Comparison of ENCODE assay signal across 21 cellular contexts in the genomic region with DNA sequence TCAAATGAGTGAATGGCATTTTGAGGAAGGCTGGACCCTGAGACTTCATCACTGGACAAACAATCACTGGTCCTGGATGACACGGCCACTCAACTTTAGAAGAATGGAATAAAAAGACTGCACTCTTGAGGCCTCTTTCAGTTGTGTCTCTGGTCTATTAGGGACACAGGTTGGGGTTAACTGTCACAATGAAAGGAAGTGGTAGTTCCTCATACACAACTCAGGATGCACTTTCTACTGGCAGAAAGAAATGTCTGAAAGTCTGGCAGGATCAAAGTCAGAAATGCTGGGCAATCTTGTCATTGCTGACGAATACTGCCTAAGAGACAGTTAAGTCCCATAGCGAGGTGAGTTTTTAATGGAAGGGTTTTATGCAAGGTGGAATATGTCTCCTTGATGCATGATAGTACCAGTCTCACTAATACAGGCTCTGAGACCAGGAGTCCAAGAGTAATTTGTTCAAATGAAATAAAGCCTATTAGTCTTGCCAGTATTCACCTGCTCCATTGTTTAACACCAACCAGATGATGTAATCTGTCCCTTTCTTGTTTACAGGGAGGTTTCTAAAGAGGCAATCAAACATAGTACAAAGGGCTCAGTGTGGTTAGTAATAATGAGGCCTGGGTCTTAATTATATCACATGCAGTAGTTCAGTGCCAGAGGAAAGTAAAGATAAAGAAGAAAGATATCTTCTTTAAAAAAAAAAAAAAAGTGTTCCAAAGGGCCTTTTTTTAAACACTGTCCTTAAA. TPM values are rescaled to one million over a fixed set of nuclear protein-coding genes. Genes with fewer than 3 reads are reported as not detected.
DNase-seq lines count a peak whose midpoint lies in the region; ATAC-seq and TF ChIP-seq lines count a peak whose summit lies in the region.
"Had no signal": no experiment of that assay in that cellular context is flagged by ENCODE, and none has a peak within 500 bp of the region (broad histone marks: within the 10 kb centered on the region; RNA-seq: fewer than 3 reads in every experiment).

No MANE protein-coding gene starts in this region.

- H3K27me3 Mint-ChIP-seq in neural progenitor cell (ENCODE audit: insufficient read depth, low read depth) (no peaks in the 10 kb centered on the region), chondrocyte (ENCODE audit: low read depth) (peaks cover 27% of the 10 kb centered on the region)

- H3K9ac ChIP-seq in neural progenitor cell = no peak overlapping the region

- H3K27ac ChIP-seq in neural progenitor cell = peak overlapping the region; percentile 29
- H3K27ac ChIP-seq in body of pancreas = no peak overlapping the region
- H3K27ac ChIP-seq: brain microvascular endothelial cell, coronary artery, heart right ventricle, lower lobe of right lung, stomach had no signal

- peak overlapping the region; percentile 50 for H3K4me2 ChIP-seq in neural progenitor cell
- H3K4me2 ChIP-seq: smooth muscle cell had no signal

- H3K36me3 Mint-ChIP-seq in neural progenitor cell (no peaks in the 10 kb centered on the region), chondrocyte (ENCODE audit: low read depth) (no peaks in the 10 kb centered on the region)
- H3K36me3 Mint-ChIP-seq: activated naive CD8-positive, alpha-beta T cell treated with anti-CD3 and anti-CD28 coated beads, Interleukin-2, amount 10 ng/mL, durations not matched to agents 7 days and 5 days had no signal

- DNase-seq in NCI-H1092 treated with DMSO at 0.1 percent for 48 hours (lab: John Stamatoyannopoulos, UW) (peak; percentile 18), NCI-H1092 (lab: John Stamatoyannopoulos, UW) (no peak), NCI-H1436 treated with DMSO at 0.1 percent for 48 hours (lab: John Stamatoyannopoulos, UW) (peak; percentile 97), NCI-H748 (lab: John Stamatoyannopoulos, UW; ENCODE audit: unreplicated experiment) (peak; percentile 92), neural progenitor cell (ENCODE audit: low spot score) (peak; percentile 61), chondrocyte (ENCODE audit: low spot score) (no peak), body of pancreas (no peak)
- DNase-seq: activated CD4-positive, CD25-positive, alpha-beta regulatory T cell; activated CD8-positive, alpha-beta memory T cell treated with anti-CD3 and anti-CD28 coated beads for 24 hours; activated naive CD8-positive, alpha-beta T cell treated with anti-CD3 and anti-CD28 coated beads, Interleukin-2, amount 10 ng/mL, durations not matched to agents 7 days and 5 days; brain microvascular endothelial cell; Calu3; heart right ventricle; lower lobe of right lung; stimulated activated CD4-positive, alpha-beta T cell treated with anti-CD3 and anti-CD28 coated beads, Interleukin-4, amount 100 ng/mL, for 24 hours; stomach; T-helper 9 cell; trophoblast cell had no signal

- no peak overlapping the region for H3K27ac Mint-ChIP-seq in neural progenitor cell
- no peak overlapping the region for H3K27ac Mint-ChIP-seq in chondrocyte (ENCODE audit: unreplicated experiment)
- H3K27ac Mint-ChIP-seq: activated naive CD8-positive, alpha-beta T cell treated with anti-CD3 and anti-CD28 coated beads, Interleukin-2, amount 10 ng/mL, durations not matched to agents 7 days and 5 days had no signal

- H3K4me1 Mint-ChIP-seq in neural progenitor cell (no peaks in the 10 kb centered on the region), chondrocyte (ENCODE audit: low read depth) (no peaks in the 10 kb centered on the region)
- H3K4me1 Mint-ChIP-seq: activated naive CD8-positive, alpha-beta T cell treated with anti-CD3 and anti-CD28 coated beads, Interleukin-2, amount 10 ng/mL, durations not matched to agents 7 days and 5 days had no signal

- H4K20me1 ChIP-seq in neural progenitor cell (ENCODE audit: low read depth) = no peaks in the 10 kb centered on the region

- intact Hi-C loops in body of pancreas (cut with DNase I) = no loop called here

- H3K9me3 Mint-ChIP-seq in neural progenitor cell = no peaks in the 10 kb centered on the region
- H3K9me3 Mint-ChIP-seq in chondrocyte (ENCODE audit: low read depth) = no peaks in the 10 kb centered on the region
- H3K9me3 Mint-ChIP-seq: activated naive CD8-positive, alpha-beta T cell treated with anti-CD3 and anti-CD28 coated beads, Interleukin-2, amount 10 ng/mL, durations not matched to agents 7 days and 5 days had no signal

- 41 to 50% methylated on average over 3 of the region's 3 CpGs for WGBS in body of pancreas, 2 donors

- TF ChIP-seq POLR2A in body of pancreas (IDR thresholded peaks at IDR 0.05) = no peak

- peaks cover 11% of the 10 kb centered on the region for H3F3A ChIP-seq in neural progenitor cell (ENCODE audit: low read depth)

- no peaks in the 10 kb centered on the region for H3K36me3 ChIP-seq in neural progenitor cell
- H3K36me3 ChIP-seq in body of pancreas (replicated peaks in 1 of 2; ENCODE audit: insufficient read depth in 1 of 2, low read depth in 2 of 2) = no peaks in the 10 kb centered on the region
- H3K36me3 ChIP-seq: brain microvascular endothelial cell, heart right ventricle, lower lobe of right lung, stomach had no signal

- ATAC-seq in HG02610 (IDR thresholded peaks at IDR 0.05; ENCODE audit: unreplicated experiment) = no peak
- ATAC-seq in body of pancreas = no peak
- ATAC-seq: heart right ventricle, lower lobe of right lung had no signal

- H3K4me3 ChIP-seq in neural progenitor cell = no peak overlapping the region
- no peak overlapping the region for H3K4me3 ChIP-seq in body of pancreas
- H3K4me3 ChIP-seq: coronary artery, heart right ventricle, lower lobe of right lung, smooth muscle cell, stomach had no signal

- no peaks in the 10 kb centered on the region for H3K9me3 ChIP-seq in neural progenitor cell (ENCODE audit: low read depth)
- no peaks in the 10 kb centered on the region for H3K9me3 ChIP-seq in body of pancreas
- H3K9me3 ChIP-seq: heart right ventricle, lower lobe of right lung, stomach had no signal

- no peaks in the 10 kb centered on the region for H3K79me2 ChIP-seq in neural progenitor cell (ENCODE audit: low read depth)

- no peak overlapping the region for H3K4me3 Mint-ChIP-seq in neural progenitor cell
- no peak overlapping the region for H3K4me3 Mint-ChIP-seq in chondrocyte (ENCODE audit: unreplicated experiment)
- H3K4me3 Mint-ChIP-seq: activated naive CD8-positive, alpha-beta T cell treated with anti-CD3 and anti-CD28 coated beads, Interleukin-2, amount 10 ng/mL, durations not matched to agents 7 days and 5 days had no signal

- H3K4me1 ChIP-seq in neural progenitor cell = peaks cover 27% of the 10 kb centered on the region
- H3K4me1 ChIP-seq in body of pancreas = no peaks in the 10 kb centered on the region
- H3K4me1 ChIP-seq: heart right ventricle, lower lobe of right lung, stomach had no signal

- H2AFZ ChIP-seq in neural progenitor cell (replicated peaks) = no peak overlapping the region

- TF ChIP-seq CTCF in neural progenitor cell (IDR thresholded peaks at IDR 0.05) (no peak), chondrocyte (IDR thresholded peaks at IDR 0.05) (no peak), body of pancreas (IDR thresholded peaks at IDR 0.05) (no peak)

- H3K27me3 ChIP-seq in neural progenitor cell (no peaks in the 10 kb centered on the region), body of pancreas (no peaks in the 10 kb centered on the region)
- H3K27me3 ChIP-seq: brain microvascular endothelial cell, stomach had no signal

RNA-seq across cellular contexts. Expression of a gene that starts 11.2 kb away (rescaled TPM):
- total RNA-seq in neural progenitor cell (ENCODE audit: low replicate concordance) (8.2 and 15.8 TPM in 2 replicates), chondrocyte (15.2 to 18.2 TPM (median 16.9 TPM) in 3 replicates), body of pancreas (1 to 10 TPM; 2.6 to 7.9 TPM)

Comparison
In these comparisons a context has a peak if more than half of its experiments do, and no peak if none do; other contexts are left out.
1. DNase-seq: peak in NCI-H1092 treated with DMSO at 0.1 percent for 48 hours (single experiment), NCI-H1436 treated with DMSO at 0.1 percent for 48 hours (single experiment), NCI-H748 (single experiment) and neural progenitor cell (single experiment); none in NCI-H1092 (single experiment), chondrocyte (single experiment) and body of pancreas (0 of 4).